In genomic region chr6:11833626-11834592, GRCh38 we compare ENCODE assay signal across 11 cellular contexts. TPM values are rescaled to one million over a fixed set of nuclear protein-coding genes. Genes with fewer than 3 reads are reported as not detected.
DNase-seq lines count a peak whose midpoint lies in the region; ATAC-seq and TF ChIP-seq lines count a peak whose summit lies in the region.
"Had no signal": no experiment of that assay in that cellular context is flagged by ENCODE, and none has a peak within 500 bp of the region (broad histone marks: within the 10 kb centered on the region; RNA-seq: fewer than 3 reads in every experiment).

No MANE protein-coding gene starts in this region.

- WGBS in thyroid gland, 2 donors: 62 to 69% methylated on average over 11 of the region's 11 CpGs

- TF ChIP-seq POLR2A in thyroid gland (IDR thresholded peaks at IDR 0.05): no peak

- no peaks in the 10 kb centered on the region for H3K9me3 ChIP-seq in MM.1S (replicated peaks; ENCODE audit: insufficient read depth, low read length)
- H3K9me3 ChIP-seq in thyroid gland: no peaks in the 10 kb centered on the region

- H3K4me3 ChIP-seq in MM.1S (ENCODE audit: low read length): peak overlapping the region; percentile 49
- H3K4me3 ChIP-seq in thyroid gland (replicated peaks in 1 of 3): no peak overlapping the region

- POLR2A ChIA-PET in activated CD4-positive, alpha-beta memory T cell treated with anti-CD3 and anti-CD28 coated beads, Interleukin-2, amount 10 ng/mL, durations not matched to agents 7 days and 5 days (lab: Charles Lee): interaction anchor here (0.7 kb wide), 1 partner anchor 16 kb away, joined by 3 read pairs; no protein-coding TSS in a partner anchor

- no peak overlapping the region for H3K4me3 Mint-ChIP-seq in activated CD4-positive, alpha-beta memory T cell treated with anti-CD3 and anti-CD28 coated beads, Interleukin-2, amount 10 ng/mL, durations not matched to agents 7 days and 5 days

- no peaks in the 10 kb centered on the region for H3K9me2 ChIP-seq in MM.1S (replicated peaks; ENCODE audit: insufficient read depth, low read length)

- H4K20me1 ChIP-seq in MM.1S (ENCODE audit: insufficient read depth, low read length): no peaks in the 10 kb centered on the region

- H3K27ac ChIP-seq in MM.1S (ENCODE audit: low read length) (peak overlapping the region; percentile 100), thyroid gland (no peak overlapping the region)

- peaks cover 47% of the 10 kb centered on the region for H3F3A ChIP-seq in MM.1S (ENCODE audit: insufficient read depth, low read length)

- no peak overlapping the region for H2AFZ ChIP-seq in MM.1S (ENCODE audit: low read length)

- H3K4me1 ChIP-seq in MM.1S (ENCODE audit: low read length) (peaks cover 68% of the 10 kb centered on the region), thyroid gland (peaks cover 0 to 13% of the 10 kb centered on the region in 2 donors)

- H3K36me3 ChIP-seq in MM.1S (replicated peaks; ENCODE audit: insufficient read depth, low read length) (no peaks in the 10 kb centered on the region), thyroid gland (no peaks in the 10 kb centered on the region)

- H3K9ac ChIP-seq in MM.1S (ENCODE audit: low read length): peak overlapping the region; percentile 85

- ATAC-seq in HG02759 (IDR thresholded peaks at IDR 0.05; ENCODE audit: unreplicated experiment): peak; percentile 79

- no peaks in the 10 kb centered on the region for H3K4me1 Mint-ChIP-seq in activated CD4-positive, alpha-beta memory T cell treated with anti-CD3 and anti-CD28 coated beads, Interleukin-2, amount 10 ng/mL, durations not matched to agents 7 days and 5 days

- intact Hi-C loops in thyroid gland (cut with DNase I): no loop called here

- H3K27me3 ChIP-seq in MM.1S (replicated peaks; ENCODE audit: insufficient read depth, low read length) (no peaks in the 10 kb centered on the region), thyroid gland (no peaks in the 10 kb centered on the region)

- no peaks in the 10 kb centered on the region; the same call in 1 of the 2 replicates for H3K79me2 ChIP-seq in MM.1S (ENCODE audit: low read length)

- DNase-seq in NCI-H526 (lab: John Stamatoyannopoulos, UW) (peak; percentile 13 to 36), NCI-H526 treated with DMSO at 0.1 percent for 48 hours (lab: John Stamatoyannopoulos, UW) (no peak), MM.1S (peak; percentile 97), thyroid gland (peak; percentile 20 to 34), GM03348 (ENCODE audit: low spot score) (no peak)
- no peak for DNase-seq in activated CD4-positive, alpha-beta memory T cell treated with anti-CD3 and anti-CD28 coated beads, Interleukin-2, amount 10 ng/mL, durations not matched to agents 7 days and 5 days
- no peak for DNase-seq in stimulated activated naive CD4-positive, alpha-beta T cell treated with Interleukin-2 at 50 U/mL for 16 hours (lab: John Stamatoyannopoulos, UW)
- DNase-seq: ACHN, amniotic stem cell, NCI-H2171 had no signal

- H3K4me2 ChIP-seq in MM.1S (ENCODE audit: low read depth, low read length): peak overlapping the region; percentile 71

- no peaks in the 10 kb centered on the region for H3K9me3 Mint-ChIP-seq in activated CD4-positive, alpha-beta memory T cell treated with anti-CD3 and anti-CD28 coated beads, Interleukin-2, amount 10 ng/mL, durations not matched to agents 7 days and 5 days

- H3K27ac Mint-ChIP-seq in activated CD4-positive, alpha-beta memory T cell treated with anti-CD3 and anti-CD28 coated beads, Interleukin-2, amount 10 ng/mL, durations not matched to agents 7 days and 5 days: no peak overlapping the region

- no peaks in the 10 kb centered on the region for H3K36me3 Mint-ChIP-seq in activated CD4-positive, alpha-beta memory T cell treated with anti-CD3 and anti-CD28 coated beads, Interleukin-2, amount 10 ng/mL, durations not matched to agents 7 days and 5 days (ENCODE audit: low read depth)

- no peaks in the 10 kb centered on the region for H3K27me3 Mint-ChIP-seq in activated CD4-positive, alpha-beta memory T cell treated with anti-CD3 and anti-CD28 coated beads, Interleukin-2, amount 10 ng/mL, durations not matched to agents 7 days and 5 days

- TF ChIP-seq CTCF in MM.1S (IDR thresholded peaks at IDR 0.05; ENCODE audit: low read length): no peak
- no peak for TF ChIP-seq CTCF in thyroid gland (IDR thresholded peaks at IDR 0.05)

- CTCF ChIA-PET in activated CD4-positive, alpha-beta memory T cell treated with anti-CD3 and anti-CD28 coated beads, Interleukin-2, amount 10 ng/mL, durations not matched to agents 7 days and 5 days (lab: Charles Lee): no interaction called here

RNA-seq across cellular contexts. Expression of gene ADTRP, which starts 55.3 kb away (rescaled TPM):
- 1 to 10 TPM in 1 of 4 donors, under 1 TPM in 1, not detected in 2; 0.40 to 3.5 TPM for total RNA-seq in thyroid gland
- total RNA-seq in activated CD4-positive, alpha-beta memory T cell treated with anti-CD3 and anti-CD28 coated beads, Interleukin-2, amount 10 ng/mL, durations not matched to agents 7 days and 5 days: 1 to 10 TPM; 5.5 to 6.0 TPM

Comparison
In these comparisons a context has a peak if more than half of its experiments do, and no peak if none do; other contexts are left out.
1. DNase-seq: peak in NCI-H526 (2 of 2), MM.1S (single experiment) and thyroid gland (2 of 2); none in NCI-H526 treated with DMSO at 0.1 percent for 48 hours (single experiment), activated CD4-positive, alpha-beta memory T cell treated with anti-CD3 and anti-CD28 coated beads, Interleukin-2, amount 10 ng/mL, durations not matched to agents 7 days and 5 days (single experiment), GM03348 (single experiment) and stimulated activated naive CD4-positive, alpha-beta T cell treated with Interleukin-2 at 50 U/mL for 16 hours (single experiment).